Comparison of ENCODE assay signal across 8 cellular contexts in the genomic region with DNA sequence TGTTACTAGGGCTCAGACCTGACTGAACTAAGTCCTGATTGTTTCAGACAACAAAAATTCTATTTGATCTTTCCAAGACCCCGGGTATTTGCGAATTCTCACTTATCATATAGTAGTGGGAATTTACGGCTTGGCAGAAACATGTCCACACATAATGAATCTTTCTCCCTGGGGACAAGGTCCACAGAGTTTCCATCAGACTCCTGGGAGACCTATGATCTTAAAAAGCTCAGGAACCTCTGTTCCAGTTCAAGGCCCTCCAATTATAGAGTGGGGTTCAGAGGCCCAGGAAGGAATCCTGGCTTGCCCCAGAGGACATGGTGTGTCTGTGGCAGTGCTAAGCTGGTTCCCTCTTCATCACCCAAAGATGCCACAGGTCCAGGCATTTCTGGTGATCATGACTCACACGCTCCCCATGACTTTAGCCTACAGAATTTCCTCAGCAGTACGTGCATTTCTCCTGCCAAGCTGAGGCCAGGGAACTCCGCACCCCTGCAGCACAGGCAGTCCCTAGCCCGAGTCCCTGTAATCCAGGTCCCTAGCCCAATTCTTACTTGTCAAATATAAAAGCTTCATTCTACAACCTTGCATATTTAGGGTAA. TPM values are rescaled to one million over a fixed set of nuclear protein-coding genes. Genes with fewer than 3 reads are reported as not detected.
DNase-seq lines count a peak whose midpoint lies in the region; ATAC-seq and TF ChIP-seq lines count a peak whose summit lies in the region.
"Had no signal": no experiment of that assay in that cellular context is flagged by ENCODE, and none has a peak within 500 bp of the region (broad histone marks: within the 10 kb centered on the region; RNA-seq: fewer than 3 reads in every experiment).

No MANE protein-coding gene starts in this region.

- no peak overlapping the region for H3K27ac ChIP-seq in HEK293 (ENCODE audit: extremely low read depth, low read depth, low read length)

- TF ChIP-seq CTCF in HEK293 (tag by site-specific recombination; IDR thresholded peaks at IDR 0.05) (no peak), WTC11 (IDR thresholded peaks at IDR 0.05) (no peak), glutamatergic neuron (IDR thresholded peaks at IDR 0.05; ENCODE audit: partially characterized antibody, unreplicated experiment) (no peak)

- no peak overlapping the region for H3K4me3 ChIP-seq in HEK293 (ENCODE audit: low read depth, low read length)

- peaks cover 4% of the 10 kb centered on the region; the same call in 1 of the 2 replicates for H3K36me3 Mint-ChIP-seq in WTC11
- H3K36me3 Mint-ChIP-seq in glutamatergic neuron (ENCODE audit: unreplicated experiment), result no peaks in the 10 kb centered on the region
- H3K36me3 Mint-ChIP-seq in stimulated activated naive B cell treated with anti-CD40 and anti-IgM and Interleukin-4, amounts not matched to agents 10 μg/mL and 1 μg/mL and 100 μg/mL, for 72 hours, result peaks cover 42 to 57% of the 10 kb centered on the region in 2 donors

- H3K27me3 Mint-ChIP-seq in WTC11 (ENCODE audit: low read depth) (no peaks in the 10 kb centered on the region), glutamatergic neuron (ENCODE audit: unreplicated experiment) (peaks cover 7% of the 10 kb centered on the region)
- H3K27me3 Mint-ChIP-seq in stimulated activated naive B cell treated with anti-CD40 and anti-IgM and Interleukin-4, amounts not matched to agents 10 μg/mL and 1 μg/mL and 100 μg/mL, for 72 hours, result no peaks in the 10 kb centered on the region

- H3K27ac Mint-ChIP-seq in WTC11 (peak overlapping the region; percentile 75), glutamatergic neuron (ENCODE audit: unreplicated experiment) (peak overlapping the region; percentile 95)
- peak overlapping the region; percentile 91 for H3K27ac Mint-ChIP-seq in stimulated activated naive B cell treated with anti-CD40 and anti-IgM and Interleukin-4, amounts not matched to agents 10 μg/mL and 1 μg/mL and 100 μg/mL, for 72 hours

- H3K4me1 Mint-ChIP-seq in WTC11 (peaks cover 35% of the 10 kb centered on the region), glutamatergic neuron (ENCODE audit: low read depth, unreplicated experiment) (peaks cover 69% of the 10 kb centered on the region)
- peaks cover 64 to 98% of the 10 kb centered on the region in 2 donors for H3K4me1 Mint-ChIP-seq in stimulated activated naive B cell treated with anti-CD40 and anti-IgM and Interleukin-4, amounts not matched to agents 10 μg/mL and 1 μg/mL and 100 μg/mL, for 72 hours

- CTCF ChIA-PET in HEK293 (lab: Yijun Ruan, JAX) (interaction anchor here (0.6 to 5.3 kb wide), 2 partner anchors 12 to 97 kb away, joined by 3 to 38 read pairs; partner anchors contain the start of gene RAPGEF1), WTC11 (lab: Charles Lee) (interaction anchor here (1.5 to 2.9 kb wide), 3 partner anchors 28 to 136 kb away, joined by 3 to 11 read pairs (median 8); no protein-coding TSS in a partner anchor)

- POLR2A ChIA-PET in HEK293 (lab: Yijun Ruan, JAX) (interaction anchor here (1.4 kb wide), 1 partner anchor 13 kb away, joined by 4 read pairs; no protein-coding TSS in a partner anchor), WTC11 (lab: Charles Lee) (interaction anchor here (1.4 kb wide), 1 partner anchor 11 kb away, joined by 3 read pairs; no protein-coding TSS in a partner anchor)

- DNase-seq in WTC11 (ENCODE audit: low spot score) (no peak), glutamatergic neuron (no peak), mesenteric fat pad (ENCODE audit: low spot score) (no peak), DMS 273 treated with DMSO at 0.1 percent for 48 hours (lab: John Stamatoyannopoulos, UW) (no peak)
- DNase-seq in stimulated activated naive B cell treated with anti-CD40 and anti-IgM and Interleukin-4, amounts not matched to agents 10 μg/mL and 1 μg/mL and 100 μg/mL, for 72 hours, result no peak
- DNase-seq: stimulated activated CD4-positive, alpha-beta T cell treated with anti-CD3 and anti-CD28 coated beads, Interleukin-4, amount 100 ng/mL, for 4 hours had no signal

- H3K9me3 ChIP-seq in HEK293 (ENCODE audit: control insufficient read depth, insufficient read depth, low read depth, low read length), result no peaks in the 10 kb centered on the region

- peaks cover 9% of the 10 kb centered on the region for H3K4me1 ChIP-seq in HEK293 (ENCODE audit: control insufficient read depth, insufficient read depth, low read length)

- H3K4me3 Mint-ChIP-seq in WTC11 (no peak overlapping the region), glutamatergic neuron (ENCODE audit: unreplicated experiment) (peak overlapping the region; percentile 76)
- H3K4me3 Mint-ChIP-seq in stimulated activated naive B cell treated with anti-CD40 and anti-IgM and Interleukin-4, amounts not matched to agents 10 μg/mL and 1 μg/mL and 100 μg/mL, for 72 hours, result peak overlapping the region; percentile 78 to 79

- H3K9me3 Mint-ChIP-seq in WTC11 (no peaks in the 10 kb centered on the region), glutamatergic neuron (ENCODE audit: unreplicated experiment) (peaks cover 15% of the 10 kb centered on the region)
- peaks cover 0 to 5% of the 10 kb centered on the region in 2 donors for H3K9me3 Mint-ChIP-seq in stimulated activated naive B cell treated with anti-CD40 and anti-IgM and Interleukin-4, amounts not matched to agents 10 μg/mL and 1 μg/mL and 100 μg/mL, for 72 hours

- no peak for ATAC-seq in WTC11
- no peak for ATAC-seq in stimulated activated naive B cell treated with anti-CD40 and anti-IgM and Interleukin-4, amounts not matched to agents 10 μg/mL and 1 μg/mL and 100 μg/mL, for 72 hours (replicated peaks)
- no peak for ATAC-seq in GM21576 (IDR thresholded peaks at IDR 0.05; ENCODE audit: unreplicated experiment)

- no peaks in the 10 kb centered on the region for H3K36me3 ChIP-seq in HEK293 (ENCODE audit: control insufficient read depth in 2 of 2, insufficient read depth in 1 of 2, low read length in 2 of 2)

TF ChIP-seq in HEK293, 187 proteins besides CTCF, POLR2A, EP300 and RAD21 (continues in another document):
- TF ChIP-seq ZIC2 (tag by site-specific recombination; IDR thresholded peaks at IDR 0.05), result peak; percentile 31; the same call in 1 of the 2 replicates
- TF ChIP-seq ZNF610 (tag by site-specific recombination; IDR thresholded peaks at IDR 0.05; ENCODE audit: borderline replicate concordance), result no peak
- 0 out of 2 replicates have a peak, but pooled peaks have one; percentile 29 for TF ChIP-seq ZBTB48 (tag by site-specific recombination; IDR thresholded peaks at IDR 0.05)
- TF ChIP-seq GLI4 (tag by site-specific recombination; IDR thresholded peaks at IDR 0.05), result no peak
- TF ChIP-seq, protein P1, sequence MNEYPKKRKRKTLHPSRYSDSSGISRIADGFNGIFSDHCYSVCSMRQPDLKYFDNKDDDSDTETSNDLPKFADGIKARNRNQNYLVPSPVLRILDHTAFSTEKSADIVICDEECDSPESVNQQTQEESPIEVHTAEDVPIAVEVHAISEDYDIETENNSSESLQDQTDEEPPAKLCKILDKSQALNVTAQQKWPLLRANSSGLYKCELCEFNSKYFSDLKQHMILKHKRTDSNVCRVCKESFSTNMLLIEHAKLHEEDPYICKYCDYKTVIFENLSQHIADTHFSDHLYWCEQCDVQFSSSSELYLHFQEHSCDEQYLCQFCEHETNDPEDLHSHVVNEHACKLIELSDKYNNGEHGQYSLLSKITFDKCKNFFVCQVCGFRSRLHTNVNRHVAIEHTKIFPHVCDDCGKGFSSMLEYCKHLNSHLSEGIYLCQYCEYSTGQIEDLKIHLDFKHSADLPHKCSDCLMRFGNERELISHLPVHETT (tag by site-specific recombination; IDR thresholded peaks at IDR 0.05), result no peak
- peak; percentile 69 for TF ChIP-seq SCRT2 (tag by site-specific recombination; IDR thresholded peaks at IDR 0.05)
- TF ChIP-seq ZNF223 (tag by site-specific recombination; IDR thresholded peaks at IDR 0.05), result no peak
- TF ChIP-seq GLIS2 (tag by site-specific recombination; IDR thresholded peaks at IDR 0.05), result no peak
- no peak for TF ChIP-seq ZNF549 (tag by site-specific recombination; IDR thresholded peaks at IDR 0.05)
- no peak for TF ChIP-seq ZNF302 (tag by site-specific recombination; IDR thresholded peaks at IDR 0.05; ENCODE audit: low read depth)

TF ChIP-seq in WTC11, 78 proteins besides CTCF, POLR2A, EP300 and RAD21 (continues in another document):
- TF ChIP-seq NFATC4 (CRISPR knock-in tag; IDR thresholded peaks at IDR 0.05) (no peak), ELF4 (CRISPR knock-in tag; IDR thresholded peaks at IDR 0.05; ENCODE audit: low read depth) (no peak)
- TF ChIP-seq, protein P2, sequence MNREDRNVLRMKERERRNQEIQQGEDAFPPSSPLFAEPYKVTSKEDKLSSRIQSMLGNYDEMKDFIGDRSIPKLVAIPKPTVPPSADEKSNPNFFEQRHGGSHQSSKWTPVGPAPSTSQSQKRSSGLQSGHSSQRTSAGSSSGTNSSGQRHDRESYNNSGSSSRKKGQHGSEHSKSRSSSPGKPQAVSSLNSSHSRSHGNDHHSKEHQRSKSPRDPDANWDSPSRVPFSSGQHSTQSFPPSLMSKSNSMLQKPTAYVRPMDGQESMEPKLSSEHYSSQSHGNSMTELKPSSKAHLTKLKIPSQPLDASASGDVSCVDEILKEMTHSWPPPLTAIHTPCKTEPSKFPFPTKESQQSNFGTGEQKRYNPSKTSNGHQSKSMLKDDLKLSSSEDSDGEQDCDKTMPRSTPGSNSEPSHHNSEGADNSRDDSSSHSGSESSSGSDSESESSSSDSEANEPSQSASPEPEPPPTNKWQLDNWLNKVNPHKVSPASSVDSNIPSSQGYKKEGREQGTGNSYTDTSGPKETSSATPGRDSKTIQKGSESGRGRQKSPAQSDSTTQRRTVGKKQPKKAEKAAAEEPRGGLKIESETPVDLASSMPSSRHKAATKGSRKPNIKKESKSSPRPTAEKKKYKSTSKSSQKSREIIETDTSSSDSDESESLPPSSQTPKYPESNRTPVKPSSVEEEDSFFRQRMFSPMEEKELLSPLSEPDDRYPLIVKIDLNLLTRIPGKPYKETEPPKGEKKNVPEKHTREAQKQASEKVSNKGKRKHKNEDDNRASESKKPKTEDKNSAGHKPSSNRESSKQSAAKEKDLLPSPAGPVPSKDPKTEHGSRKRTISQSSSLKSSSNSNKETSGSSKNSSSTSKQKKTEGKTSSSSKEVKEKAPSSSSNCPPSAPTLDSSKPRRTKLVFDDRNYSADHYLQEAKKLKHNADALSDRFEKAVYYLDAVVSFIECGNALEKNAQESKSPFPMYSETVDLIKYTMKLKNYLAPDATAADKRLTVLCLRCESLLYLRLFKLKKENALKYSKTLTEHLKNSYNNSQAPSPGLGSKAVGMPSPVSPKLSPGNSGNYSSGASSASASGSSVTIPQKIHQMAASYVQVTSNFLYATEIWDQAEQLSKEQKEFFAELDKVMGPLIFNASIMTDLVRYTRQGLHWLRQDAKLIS (CRISPR knock-in tag; IDR thresholded peaks at IDR 0.05; ENCODE audit: borderline replicate concordance), result no peak
- TF ChIP-seq, protein P3, sequence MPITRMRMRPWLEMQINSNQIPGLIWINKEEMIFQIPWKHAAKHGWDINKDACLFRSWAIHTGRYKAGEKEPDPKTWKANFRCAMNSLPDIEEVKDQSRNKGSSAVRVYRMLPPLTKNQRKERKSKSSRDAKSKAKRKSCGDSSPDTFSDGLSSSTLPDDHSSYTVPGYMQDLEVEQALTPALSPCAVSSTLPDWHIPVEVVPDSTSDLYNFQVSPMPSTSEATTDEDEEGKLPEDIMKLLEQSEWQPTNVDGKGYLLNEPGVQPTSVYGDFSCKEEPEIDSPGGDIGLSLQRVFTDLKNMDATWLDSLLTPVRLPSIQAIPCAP (CRISPR knock-in tag; IDR thresholded peaks at IDR 0.05), result no peak

RNA-seq across cellular contexts. Expression of gene RAPGEF1, which starts 12.6 kb away (rescaled TPM):
- total RNA-seq in WTC11 (2021) (57.9 to 66.2 TPM (median 65.7 TPM) in 3 replicates), glutamatergic neuron (ENCODE audit: unreplicated experiment) (319 TPM), mesenteric fat pad (106 TPM)
